In the genomic region with DNA sequence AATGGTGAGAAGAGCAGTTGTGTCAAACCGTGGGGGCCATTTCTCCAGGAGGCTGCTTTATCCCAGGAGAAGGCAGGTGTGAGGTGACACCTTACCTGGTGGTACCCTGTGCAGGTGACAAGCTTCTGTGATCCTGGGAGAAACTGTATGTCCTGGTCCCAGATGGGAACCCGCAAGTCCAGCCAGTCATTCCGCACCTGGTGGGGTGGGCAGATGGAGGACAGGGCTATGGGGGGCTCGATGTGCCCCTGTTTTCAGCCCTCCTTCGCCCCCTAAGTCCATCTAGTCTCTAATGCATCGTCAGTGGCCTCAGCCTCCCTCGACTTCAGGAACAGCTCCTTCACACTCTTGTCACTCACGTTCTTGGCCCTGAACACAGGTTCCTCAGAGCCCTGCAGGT, we compare ENCODE assay signal across 27 cellular contexts. TPM values are rescaled to one million over a fixed set of nuclear protein-coding genes. Genes with fewer than 3 reads are reported as not detected.
"Had no signal": no experiment of that assay in that cellular context is flagged by ENCODE, and none has a peak within 500 bp of the region (broad histone marks: within the 10 kb centered on the region; RNA-seq: fewer than 3 reads in every experiment).

No MANE protein-coding gene starts in this region.

- H3K27ac ChIP-seq: body of pancreas, colonic mucosa, esophagus squamous epithelium, hepatocyte, right atrium auricular region, skin epidermis, tibial nerve, VCaP had no signal

- H3K36me3 ChIP-seq: colonic mucosa had no signal

- H3K9me3 Mint-ChIP-seq: activated CD4-positive, alpha-beta memory T cell treated with anti-CD3 and anti-CD28 coated beads for 36 hours; activated T-cell treated with anti-CD3 and anti-CD28 coated beads, Interleukin-2, amount 50 U/mL, for 4 hours; naive thymus-derived CD8-positive, alpha-beta T cell had no signal

- H3K27ac Mint-ChIP-seq: progenitor cell of endocrine pancreas had no signal

- DNase-seq: activated CD4-positive, alpha-beta memory T cell treated with anti-CD3 and anti-CD28 coated beads for 36 hours; activated CD4-positive, alpha-beta T cell treated with anti-CD3 and anti-CD28 coated beads for 1 hour; activated CD8-positive, alpha-beta memory T cell treated with anti-CD3 and anti-CD28 coated beads, Interleukin-2, amount 10 ng/mL, durations not matched to agents 7 days and 5 days; activated gamma-delta T cell treated with Interleukin-2 at 50 U/mL for 16 hours; activated T-cell treated with anti-CD3 and anti-CD28 coated beads, Interleukin-2, amount 50 U/mL, for 4 hours; body of pancreas; central memory CD4-positive, alpha-beta T cell; colonic mucosa; esophagus squamous epithelium; islet precursor cell; mammary epithelial cell; mucosa of descending colon; naive thymus-derived CD8-positive, alpha-beta T cell; stimulated activated CD4-positive, alpha-beta T cell treated with anti-CD3 and anti-CD28 coated beads, Interleukin-4, amount 100 ng/mL, for 24 hours; stimulated activated naive CD4-positive, alpha-beta T cell treated with Interleukin-2 at 50 U/mL for 16 hours; substantia nigra; T-helper 1 cell had no signal

- H3K4me2 ChIP-seq: hepatocyte had no signal

- H3K27me3 Mint-ChIP-seq: activated CD4-positive, alpha-beta memory T cell treated with anti-CD3 and anti-CD28 coated beads for 36 hours; activated CD8-positive, alpha-beta memory T cell treated with anti-CD3 and anti-CD28 coated beads, Interleukin-2, amount 10 ng/mL, durations not matched to agents 7 days and 5 days; naive thymus-derived CD8-positive, alpha-beta T cell; progenitor cell of endocrine pancreas had no signal

- H2AFZ ChIP-seq: hepatocyte had no signal

- H3K9me3 ChIP-seq: body of pancreas, colonic mucosa, esophagus squamous epithelium, mucosa of descending colon, right atrium auricular region, tibial nerve had no signal

- H3K4me3 ChIP-seq: body of pancreas, colonic mucosa, esophagus squamous epithelium, hepatocyte, mucosa of descending colon, right atrium auricular region, skin epidermis, tibial nerve had no signal

- H3K4me3 Mint-ChIP-seq: activated CD4-positive, alpha-beta memory T cell treated with anti-CD3 and anti-CD28 coated beads for 36 hours; activated CD8-positive, alpha-beta memory T cell treated with anti-CD3 and anti-CD28 coated beads, Interleukin-2, amount 10 ng/mL, durations not matched to agents 7 days and 5 days; activated T-cell treated with anti-CD3 and anti-CD28 coated beads, Interleukin-2, amount 50 U/mL, for 4 hours had no signal

- H3K27me3 ChIP-seq: body of pancreas, colonic mucosa, esophagus squamous epithelium, hepatocyte, right atrium auricular region, tibial nerve had no signal

RNA-seq across cellular contexts. Expression of gene TEX54, which starts 2.7 kb away (rescaled TPM):
- total RNA-seq: activated CD8-positive, alpha-beta memory T cell treated with anti-CD3 and anti-CD28 coated beads, Interleukin-2, amount 10 ng/mL, durations not matched to agents 7 days and 5 days; body of pancreas; colonic mucosa; endothelial cell of umbilical vein; esophagus squamous epithelium; fibroblast of villous mesenchyme; glomerular endothelial cell; hepatocyte; mammary epithelial cell; mucosa of descending colon; omental fat pad; progenitor cell of endocrine pancreas; right atrium auricular region; tibial nerve had no signal
- polyA plus RNA-seq: endothelial cell of umbilical vein, mammary epithelial cell had no signal
